1 cellular context compared by ENCODE assay signal in genomic region chr3:130900959-130901358, GRCh38.
TF ChIP-seq lines count a peak whose summit lies in the region.

No MANE protein-coding gene starts in this region.

TF ChIP-seq in GM12878, 131 proteins besides CTCF, POLR2A, EP300 and RAD21 (continued from another document):
- TF ChIP-seq PML (IDR thresholded peaks at IDR 0.05; ENCODE audit: low read length), result no peak
- TF ChIP-seq MYB (IDR thresholded peaks at IDR 0.05; ENCODE audit: borderline replicate concordance, low read depth, low read length), result no peak
- TF ChIP-seq YY1 (IDR thresholded peaks at IDR 0.05; ENCODE audit: low read depth, low read length), result no peak
- TF ChIP-seq HDGF (IDR thresholded peaks at IDR 0.05), result no peak
- TF ChIP-seq SP1 (IDR thresholded peaks at IDR 0.05; ENCODE audit: low read depth, low read length), result no peak
- TF ChIP-seq RUNX3 (IDR thresholded peaks at IDR 0.05; ENCODE audit: low read length), result peak; percentile 61
- TF ChIP-seq CEBPZ (IDR thresholded peaks at IDR 0.05; ENCODE audit: low read depth, low read length), result no peak
- no peak for TF ChIP-seq BCL11A (IDR thresholded peaks at IDR 0.05; ENCODE audit: low read depth, low read length)
- no peak for TF ChIP-seq TCF3 (IDR thresholded peaks at IDR 0.05; ENCODE audit: borderline replicate concordance, insufficient read depth, low read depth, low read length)
- no peak for TF ChIP-seq MTA3 (IDR thresholded peaks at IDR 0.05; ENCODE audit: borderline replicate concordance, low read length)
- 0 out of 2 replicates have a peak, but pooled peaks have one; percentile 43 for TF ChIP-seq CBX5 (IDR thresholded peaks at IDR 0.05; ENCODE audit: low read depth)
- TF ChIP-seq SIN3A (IDR thresholded peaks at IDR 0.05; ENCODE audit: low read depth, low read length), result no peak
- no peak for TF ChIP-seq RFX5 (IDR thresholded peaks at IDR 0.05; ENCODE audit: low read depth, low read length)
- TF ChIP-seq MEF2A (IDR thresholded peaks at IDR 0.05; ENCODE audit: insufficient read depth, low read depth, low read length), result peak; percentile 86
- TF ChIP-seq ATF2 (IDR thresholded peaks at IDR 0.05; ENCODE audit: low read length), result peak; percentile 28; the same call in 1 of the 2 replicates
- no peak for TF ChIP-seq HSF1 (IDR thresholded peaks at IDR 0.05; ENCODE audit: low read depth, low read length)
TF ChIP-seq in GM12878: peak in this region for 6.
